Comparison of ENCODE assay signal across 26 cellular contexts in genomic region chr9:97944612-97945011, GRCh38. TPM values are rescaled to one million over a fixed set of nuclear protein-coding genes. Genes with fewer than 3 reads are reported as not detected.
A peak's percentile ranks its signal among the peaks of the same experiment; 100 is the strongest.
DNase-seq lines count a peak whose midpoint lies in the region; ATAC-seq, FAIRE-seq and TF ChIP-seq lines count a peak whose summit lies in the region.
"Had no signal": no experiment of that assay in that cellular context is flagged by ENCODE, and none has a peak within 500 bp of the region (broad histone marks: within the 10 kb centered on the region; RNA-seq: fewer than 3 reads in every experiment).

No MANE protein-coding gene starts in this region.

- H3K4me3 ChIP-seq in HepG2 (replicated peaks in 1 of 3; ENCODE audit: insufficient read depth in 1 of 3, low read depth in 2 of 3, low read length in 3 of 3) (no peak overlapping the region), right lobe of liver (no peak overlapping the region), K562 (no peak overlapping the region), PC-3 (ENCODE audit: low read length) (no peak overlapping the region)
- H3K4me3 ChIP-seq: BLaER1, GM12878 had no signal

- no peak overlapping the region for H3K4me2 ChIP-seq in HepG2 (ENCODE audit: low read depth, low read length)
- H3K4me2 ChIP-seq in K562 (ENCODE audit: insufficient read depth, low read length): peak overlapping the region; percentile 69
- H3K4me2 ChIP-seq in PC-3 (ENCODE audit: low read length): no peak overlapping the region
- H3K4me2 ChIP-seq: BLaER1 had no signal

- TF ChIP-seq CTCF in HepG2 (CRISPR knock-in tag; IDR thresholded peaks at IDR 0.05) (no peak), right lobe of liver (IDR thresholded peaks at IDR 0.05) (no peak), K562 (IDR thresholded peaks at IDR 0.05 in 2 of 3, conservative IDR thresholded peaks at IDR 0.05 in 1 of 3; ENCODE audit: insufficient read depth in 2 of 3, low read depth in 1 of 3, low read length in 3 of 3) (no peak), PC-3 (conservative IDR thresholded peaks at IDR 0.05; ENCODE audit: low read depth, low read length) (no peak)

- ATAC-seq in HepG2 (no peak), right lobe of liver (no peak), K562 (no peak), PC-3 (no peak)
- ATAC-seq: GM12878 had no signal

- TF ChIP-seq POLR2A in HepG2 (IDR thresholded peaks at IDR 0.05; ENCODE audit: insufficient read depth in 1 of 2, low read depth in 2 of 2, low read length in 2 of 2) (no peak), right lobe of liver (IDR thresholded peaks at IDR 0.05) (no peak), H54 (IDR thresholded peaks at IDR 0.05; ENCODE audit: low read depth, low read length) (no peak), K562 (conservative IDR thresholded peaks at IDR 0.05) (no peak)

- in situ Hi-C loops in HepG2 (cut with HindIII; ENCODE audit: extremely low pct_ligation_motif_present, low pct_unique_long_range_greater_than_20kb): no loop called here
- in situ Hi-C loops in K562 (cut with MboI): no loop called here
- in situ Hi-C loops in G401 (cut with HindIII; ENCODE audit: low sequenced_read_pairs): no loop called here

- 60% methylated on average over 3 of the region's 3 CpGs for WGBS in HepG2 (ENCODE audit: low lambda C conversion rate)
- 59% methylated on average over 3 of the region's 3 CpGs for WGBS in right lobe of liver (ENCODE audit: insufficient coverage, low coverage, low lambda C conversion rate, missing lambda C conversion rate)
- WGBS in K562 (ENCODE audit: insufficient coverage, low coverage, missing lambda C conversion rate): 0% methylated on average over 3 of the region's 3 CpGs

- H3K9me3 ChIP-seq in HepG2 (ENCODE audit: low read length) (no peaks in the 10 kb centered on the region), right lobe of liver (no peaks in the 10 kb centered on the region), K562 (replicated peaks; ENCODE audit: control insufficient read depth, insufficient read depth, low read depth, low read length) (no peaks in the 10 kb centered on the region), PC-3 (ENCODE audit: low read length) (no peaks in the 10 kb centered on the region)
- H3K9me3 ChIP-seq: BE2C, BLaER1, Caco-2 had no signal

- H3K36me3 ChIP-seq in HepG2 (replicated peaks in 1 of 2; ENCODE audit: control insufficient read depth in 1 of 2, insufficient read depth in 2 of 2, low read length in 2 of 2) (no peaks in the 10 kb centered on the region), right lobe of liver (no peaks in the 10 kb centered on the region), K562 (ENCODE audit: control insufficient read depth, insufficient read depth, low read length) (no peaks in the 10 kb centered on the region), PC-3 (ENCODE audit: low read depth, low read length) (no peaks in the 10 kb centered on the region)
- H3K36me3 ChIP-seq: BE2C, BLaER1 had no signal

- TF ChIP-seq EP300 in HepG2 (IDR thresholded peaks at IDR 0.05; ENCODE audit: low read depth in 2 of 2, low read length in 2 of 2) (no peak), HepG2 (CRISPR knock-in tag; IDR thresholded peaks at IDR 0.05; ENCODE audit: borderline replicate concordance) (no peak), K562 (IDR thresholded peaks at IDR 0.05; ENCODE audit: low read length) (no peak; the same call in 1 of the 2 replicates)

- CTCF ChIA-PET in HepG2 (lab: Yijun Ruan, JAX; ENCODE audit: low intra/inter-chr PET ratio, low total read pairs) (no interaction called here), K562 (lab: Yijun Ruan, JAX; ENCODE audit: low intra/inter-chr PET ratio) (no interaction called here), PC-3 (lab: Charles Lee) (no interaction called here)

- no peaks in the 10 kb centered on the region for H3F3A ChIP-seq in PC-3 (ENCODE audit: low read length, unreplicated experiment)

- H2AFZ ChIP-seq in HepG2 (ENCODE audit: low read length) (no peak overlapping the region), K562 (ENCODE audit: low read depth, low read length) (peak overlapping the region; percentile 35), PC-3 (ENCODE audit: low read length) (no peak overlapping the region)

- 0 out of 5 replicates have a peak, but pooled peaks cover 0 to 3% of the 10 kb centered on the region in 2 experiments for H3K27me3 ChIP-seq in HepG2 (ENCODE audit: control insufficient read depth in 1 of 2, insufficient read depth in 2 of 2, low read length in 2 of 2)
- no peaks in the 10 kb centered on the region for H3K27me3 ChIP-seq in right lobe of liver
- no peaks in the 10 kb centered on the region for H3K27me3 ChIP-seq in K562 (ENCODE audit: control insufficient read depth in 2 of 2, insufficient read depth in 2 of 2, low read length in 2 of 2)
- peaks cover 27% of the 10 kb centered on the region for H3K27me3 ChIP-seq in PC-3 (ENCODE audit: low read length)
- H3K27me3 ChIP-seq: BLaER1 had no signal

- H3K9ac ChIP-seq in HepG2 (ENCODE audit: insufficient read depth, low read depth, low read length): no peak overlapping the region
- peak overlapping the region in 1 of 2 experiments; percentile 43; a peak in 2 of 4 replicates for H3K9ac ChIP-seq in K562 (ENCODE audit: insufficient read depth in 1 of 2, low read depth in 2 of 2, low read length in 2 of 2)
- H3K9ac ChIP-seq in PC-3 (ENCODE audit: low read length): no peak overlapping the region
- H3K9ac ChIP-seq: BLaER1 had no signal

- H4K20me1 ChIP-seq in HepG2 (ENCODE audit: insufficient read depth, low read length): no peaks in the 10 kb centered on the region
- H4K20me1 ChIP-seq in K562 (replicated peaks; ENCODE audit: control insufficient read depth, insufficient read depth, low read length): no peaks in the 10 kb centered on the region
- H4K20me1 ChIP-seq in PC-3 (ENCODE audit: low read length): no peaks in the 10 kb centered on the region
- H4K20me1 ChIP-seq: BLaER1 had no signal

- DNase-seq in HepG2 (ENCODE audit: low spot score) (no peak), right lobe of liver (no peak), H54 (ENCODE audit: insufficient read length, low spot score) (no peak), K562 (ENCODE audit: extremely low read depth in 1 of 4, low spot score in 3 of 4) (peak in 2 of 4 experiments; percentile 38 to 40), NCI-H1694 treated with DMSO at 0.1 percent for 48 hours (lab: John Stamatoyannopoulos, UW) (no peak), PC-3 (no peak), G401 (ENCODE audit: low spot score) (no peak)
- DNase-seq: 8988T; ACHN; BE2C; C1 segment of cervical spinal cord; Caco-2; Calu3; CD4-positive, alpha-beta memory T cell; CD4-positive, CD25-positive, alpha-beta regulatory T cell; DMS79 treated with DMSO at 0.1 percent for 48 hours; GDM1 had no signal

- H3K4me1 ChIP-seq in HepG2 (ENCODE audit: insufficient read depth, low read length) (no peaks in the 10 kb centered on the region), right lobe of liver (no peaks in the 10 kb centered on the region), K562 (replicated peaks in 1 of 2; ENCODE audit: control insufficient read depth in 2 of 2, insufficient read depth in 2 of 2, low read length in 2 of 2) (peaks cover 34 to 50% of the 10 kb centered on the region in 2 experiments; a peak in 4 of 5 replicates), PC-3 (ENCODE audit: insufficient read depth, low read length) (no peaks in the 10 kb centered on the region)
- H3K4me1 ChIP-seq: BE2C, BLaER1, Caco-2 had no signal

- no peaks in the 10 kb centered on the region for H3K79me2 ChIP-seq in HepG2 (ENCODE audit: insufficient read depth, low read length)
- H3K79me2 ChIP-seq in K562 (ENCODE audit: control insufficient read depth, insufficient read depth, low read length): peaks cover 27% of the 10 kb centered on the region
- H3K79me2 ChIP-seq in PC-3 (ENCODE audit: low read length): no peaks in the 10 kb centered on the region

- H3K9me2 ChIP-seq in PC-3 (replicated peaks; ENCODE audit: low read length): no peaks in the 10 kb centered on the region

- intact Hi-C loops in HepG2 (cut with micrococcal nuclease; ENCODE audit: unreplicated experiment) (no loop called here), right lobe of liver (cut with DNase I) (no loop called here), K562 (cut with micrococcal nuclease) (loop anchor here (5.0 kb wide), 1 partner anchor 238 kb away; no protein-coding TSS in a partner anchor), PC-3 (cut with micrococcal nuclease) (no loop called here)

- no TSS peak for BruUV-seq in HepG2 (replicated peaks; lab: Mats Ljungman, UMichigan)
- no TSS peak for BruUV-seq in K562 (replicated peaks; lab: Mats Ljungman, UMichigan)
- BruUV-seq in PC-3 (replicated peaks; lab: Mats Ljungman, UMichigan): no TSS peak

- TF ChIP-seq RAD21 in HepG2 (CRISPR knock-in tag; IDR thresholded peaks at IDR 0.05) (no peak), K562 (CRISPR knock-in tag; conservative IDR thresholded peaks at IDR 0.05 in 1 of 2, IDR thresholded peaks at IDR 0.05 in 1 of 2) (no peak)

- FAIRE-seq in HepG2 (lab: Jason Lieb, UNC): no peak
- FAIRE-seq in H54 (lab: Jason Lieb, UNC): peak; percentile 64
- peak; percentile 19 for FAIRE-seq in K562 (lab: Jason Lieb, UNC)
- FAIRE-seq: A204.1, D721Med, GM12878, GM12892, GM18507, GM19239 had no signal

- no peak overlapping the region for H3K27ac ChIP-seq in HepG2 (ENCODE audit: extremely low read length, insufficient read depth, low read length)
- H3K27ac ChIP-seq in right lobe of liver: no peak overlapping the region
- H3K27ac ChIP-seq in K562 (ENCODE audit: extremely low read depth, low read depth, low read length): peak overlapping the region; percentile 79
- no peak overlapping the region for H3K27ac ChIP-seq in PC-3 (ENCODE audit: low read length)
- H3K27ac ChIP-seq: BLaER1 had no signal

- POLR2A ChIA-PET in HepG2 (lab: Yijun Ruan, JAX) (no interaction called here), K562 (lab: Yijun Ruan, JAX) (interaction anchor here (0.7 to 3.3 kb wide), 8 partner anchors 10 to 54 kb away, joined by 3 to 10 read pairs (median 4); no protein-coding TSS in a partner anchor), PC-3 (lab: Charles Lee; ENCODE audit: unreplicated experiment) (no interaction called here)

- H3K9me1 ChIP-seq in K562 (ENCODE audit: control insufficient read depth, insufficient read depth, low read length): no peaks in the 10 kb centered on the region

RNA-seq across cellular contexts. Expression of gene HEMGN, which starts 6.6 kb away (rescaled TPM):
- total RNA-seq in HepG2 (2016; rRNA removed; fragmentation: Illumina TruSeq; extraction: Trizol) (not detected in 2 replicates), right lobe of liver (1 to 10 TPM in 2 of 6 experiments, under 1 TPM in 1, not detected in 3; 0.09 to 2.9 (median 1.0) TPM), K562 (2014; rRNA removed) (107 and 116 TPM in 2 replicates), K562 (2014; rRNA removed; fragmentation: Illumina TruSeq; extraction: Trizol) (182 and 209 TPM in 2 replicates), K562 (2015; rRNA removed; fragmentation: Illumina TruSeq; extraction: Trizol) (54.3 and 56.3 TPM in 2 replicates), K562 (2021) (101 and 104 TPM in 2 replicates), PC-3 (2014; rRNA removed) (not detected in 2 replicates)
- total RNA-seq in HepG2 (2016; cell fraction: cytosol; rRNA removed; fragmentation: Illumina TruSeq; extraction: Trizol; ENCODE audit: low read depth): not detected in 2 replicates
- total RNA-seq in HepG2 (2016; cell fraction: insoluble cytoplasmic fraction; rRNA removed; fragmentation: Illumina TruSeq; extraction: Trizol): not detected in 2 replicates
- not detected in 2 replicates for total RNA-seq in HepG2 (2016; cell fraction: membrane; rRNA removed; fragmentation: Illumina TruSeq; extraction: Trizol)
- total RNA-seq in HepG2 (2016; cell fraction: nucleus; rRNA removed; fragmentation: Illumina TruSeq; extraction: Trizol): not detected in 2 replicates
- polyA plus RNA-seq in HepG2 (2011; rRNA removed) (not detected in 2 replicates), K562 (2011; rRNA removed) (104 and 197 TPM in 2 replicates), K562 (2014; fragmentation: Illumina TruSeq; extraction: Trizol) (183 and 258 TPM in 2 replicates), K562 (2014; fragmentation: Nextera tagmentation; extraction: Ambion mirVana) (100 to 1,000 TPM; 110 to 156 TPM), K562 (2014; rRNA removed) (124 and 137 TPM in 2 replicates)
- not detected in 2 replicates for polyA plus RNA-seq in HepG2 (2011; cell fraction: cytosol; rRNA removed)
- not detected in 2 replicates for polyA plus RNA-seq in HepG2 (2011; cell fraction: nucleus; rRNA removed)
- not detected in 2 replicates for polyA plus RNA-seq in HepG2 (2012)
- not detected in 2 replicates for polyA plus RNA-seq in HepG2 (2016; cell fraction: cytosol; fragmentation: Illumina TruSeq; extraction: Trizol; ENCODE audit: low read depth)
- polyA plus RNA-seq in HepG2 (2016; cell fraction: insoluble cytoplasmic fraction; fragmentation: Illumina TruSeq; extraction: Trizol; ENCODE audit: low read depth): not detected in 2 replicates
- polyA plus RNA-seq in HepG2 (2016; cell fraction: membrane; fragmentation: Illumina TruSeq; extraction: Trizol; ENCODE audit: low read depth): not detected in 2 replicates
- polyA plus RNA-seq in HepG2 (2016; cell fraction: nucleus; fragmentation: Illumina TruSeq; extraction: Trizol; ENCODE audit: insufficient read depth, low read depth): not detected in 2 replicates
- polyA minus RNA-seq in HepG2 (2011; rRNA and poly(A)+ RNA removed; ENCODE audit: low replicate concordance): 0.10 TPM in 1 of 2 replicates, not detected in the other
- not detected in 2 replicates for polyA minus RNA-seq in HepG2 (2011; cell fraction: cytosol; rRNA and poly(A)+ RNA removed)
- polyA minus RNA-seq in HepG2 (2011; cell fraction: nucleus; rRNA and poly(A)+ RNA removed): not detected in 2 replicates
- total RNA-seq in K562 (2011; cell fraction: chromatin; rRNA removed; ENCODE audit: low replicate concordance): 11.3 and 87.8 TPM in 2 replicates
- total RNA-seq in K562 (2011; cell fraction: nucleolus; rRNA removed): 10.7 and 21.2 TPM in 2 replicates
- 28.6 and 33.8 TPM in 2 replicates for total RNA-seq in K562 (2011; cell fraction: nucleoplasm; rRNA removed)
- 25.0 and 35.1 TPM in 2 replicates for polyA plus RNA-seq in K562 (2011; cell fraction: cytosol; rRNA removed)
- 20.7 and 23.5 TPM in 2 replicates for polyA plus RNA-seq in K562 (2011; cell fraction: nucleus; rRNA removed)
- 22.3 and 42.9 TPM in 2 replicates for polyA plus RNA-seq in K562 (2012)
- 106 and 117 TPM in 2 replicates for polyA minus RNA-seq in K562 (2011; rRNA and poly(A)+ RNA removed)
- polyA minus RNA-seq in K562 (2011; cell fraction: cytosol; rRNA and poly(A)+ RNA removed): 22.3 and 41.9 TPM in 2 replicates
- 10.1 and 16.6 TPM in 2 replicates for polyA minus RNA-seq in K562 (2011; cell fraction: nucleus; rRNA and poly(A)+ RNA removed)
- not detected in 2 replicates for total RNA-seq in G401 (2014; rRNA removed; shearing (Covaris generic))
- total RNA-seq: A673, Caco-2, Calu3 had no signal
- polyA plus RNA-seq: AG04450 had no signal

RNA-seq across cellular contexts. Expression of gene TRMO, which starts 22.3 kb away (rescaled TPM):
- total RNA-seq in HepG2 (2016; rRNA removed; fragmentation: Illumina TruSeq; extraction: Trizol): 18.6 and 21.5 TPM in 2 replicates
- 5.1 and 6.9 TPM in 2 replicates for total RNA-seq in HepG2 (2016; cell fraction: cytosol; rRNA removed; fragmentation: Illumina TruSeq; extraction: Trizol; ENCODE audit: low read depth)
- total RNA-seq in HepG2 (2016; cell fraction: insoluble cytoplasmic fraction; rRNA removed; fragmentation: Illumina TruSeq; extraction: Trizol): 17.8 and 21.7 TPM in 2 replicates
- 13.1 and 14.0 TPM in 2 replicates for total RNA-seq in HepG2 (2016; cell fraction: membrane; rRNA removed; fragmentation: Illumina TruSeq; extraction: Trizol)
- total RNA-seq in HepG2 (2016; cell fraction: nucleus; rRNA removed; fragmentation: Illumina TruSeq; extraction: Trizol): 19.3 and 21.1 TPM in 2 replicates
- 8.7 and 10.5 TPM in 2 replicates for polyA plus RNA-seq in HepG2 (2011; rRNA removed)
- polyA plus RNA-seq in HepG2 (2011; cell fraction: cytosol; rRNA removed): 5.8 and 10.2 TPM in 2 replicates
- polyA plus RNA-seq in HepG2 (2011; cell fraction: nucleus; rRNA removed): 8.7 and 9.0 TPM in 2 replicates
- polyA plus RNA-seq in HepG2 (2012): 7.6 and 8.2 TPM in 2 replicates
- 5.2 and 5.5 TPM in 2 replicates for polyA plus RNA-seq in HepG2 (2016; cell fraction: cytosol; fragmentation: Illumina TruSeq; extraction: Trizol; ENCODE audit: low read depth)
- polyA plus RNA-seq in HepG2 (2016; cell fraction: insoluble cytoplasmic fraction; fragmentation: Illumina TruSeq; extraction: Trizol; ENCODE audit: low read depth): 16.8 and 17.3 TPM in 2 replicates
- polyA plus RNA-seq in HepG2 (2016; cell fraction: membrane; fragmentation: Illumina TruSeq; extraction: Trizol; ENCODE audit: low read depth): 8.8 and 10.8 TPM in 2 replicates
- 13.7 and 21.3 TPM in 2 replicates for polyA plus RNA-seq in HepG2 (2016; cell fraction: nucleus; fragmentation: Illumina TruSeq; extraction: Trizol; ENCODE audit: insufficient read depth, low read depth)
- 7.5 and 16.1 TPM in 2 replicates for polyA minus RNA-seq in HepG2 (2011; rRNA and poly(A)+ RNA removed; ENCODE audit: low replicate concordance)
- polyA minus RNA-seq in HepG2 (2011; cell fraction: cytosol; rRNA and poly(A)+ RNA removed): 3.9 and 6.8 TPM in 2 replicates
- 28.2 and 32.2 TPM in 2 replicates for polyA minus RNA-seq in HepG2 (2011; cell fraction: nucleus; rRNA and poly(A)+ RNA removed)
- 10 to 100 TPM in 1 of 6 experiments, 1 to 10 TPM in 5; 5.7 to 14.7 (median 8.3) TPM for total RNA-seq in right lobe of liver
- 9.3 and 20.1 TPM in 2 replicates for total RNA-seq in K562 (2011; cell fraction: chromatin; rRNA removed; ENCODE audit: low replicate concordance)
- total RNA-seq in K562 (2011; cell fraction: nucleolus; rRNA removed): 6.6 and 6.7 TPM in 2 replicates
- total RNA-seq in K562 (2011; cell fraction: nucleoplasm; rRNA removed): 8.8 and 9.2 TPM in 2 replicates
- 16.2 and 16.7 TPM in 2 replicates for total RNA-seq in K562 (2014; rRNA removed)
- 16.2 and 18.4 TPM in 2 replicates for total RNA-seq in K562 (2014; rRNA removed; fragmentation: Illumina TruSeq; extraction: Trizol)
- 22.4 and 22.9 TPM in 2 replicates for total RNA-seq in K562 (2015; rRNA removed; fragmentation: Illumina TruSeq; extraction: Trizol)
- 12.2 and 12.5 TPM in 2 replicates for total RNA-seq in K562 (2021)
- polyA plus RNA-seq in K562 (2011; rRNA removed): 14.2 and 16.3 TPM in 2 replicates
- 8.2 and 12.4 TPM in 2 replicates for polyA plus RNA-seq in K562 (2011; cell fraction: cytosol; rRNA removed)
- polyA plus RNA-seq in K562 (2011; cell fraction: nucleus; rRNA removed): 10.3 and 14.4 TPM in 2 replicates
- 8.9 and 10.4 TPM in 2 replicates for polyA plus RNA-seq in K562 (2012)
- 17.2 and 20.0 TPM in 2 replicates for polyA plus RNA-seq in K562 (2014; fragmentation: Illumina TruSeq; extraction: Trizol)
- 10 to 100 TPM in 1 of 2 experiments, 1 to 10 TPM in 1; 5.6 to 12.8 TPM for polyA plus RNA-seq in K562 (2014; fragmentation: Nextera tagmentation; extraction: Ambion mirVana)
- 17.2 and 18.4 TPM in 2 replicates for polyA plus RNA-seq in K562 (2014; rRNA removed)
- polyA minus RNA-seq in K562 (2011; rRNA and poly(A)+ RNA removed): 23.2 and 23.8 TPM in 2 replicates
- polyA minus RNA-seq in K562 (2011; cell fraction: cytosol; rRNA and poly(A)+ RNA removed): 5.8 and 8.6 TPM in 2 replicates
- 5.1 and 8.1 TPM in 2 replicates for polyA minus RNA-seq in K562 (2011; cell fraction: nucleus; rRNA and poly(A)+ RNA removed)
- 7.5 and 14.3 TPM in 2 replicates for total RNA-seq in PC-3 (2014; rRNA removed)
- 15.1 and 15.6 TPM in 2 replicates for total RNA-seq in G401 (2014; rRNA removed; shearing (Covaris generic))

RNA-seq across cellular contexts. Expression of gene ANP32B, which starts 38.5 kb away (rescaled TPM):
- 22.1 and 67.0 TPM in 2 replicates for total RNA-seq in HepG2 (2016; rRNA removed; fragmentation: Illumina TruSeq; extraction: Trizol)
- total RNA-seq in HepG2 (2016; cell fraction: cytosol; rRNA removed; fragmentation: Illumina TruSeq; extraction: Trizol; ENCODE audit: low read depth): 19.9 and 21.3 TPM in 2 replicates
- 20.8 and 59.2 TPM in 2 replicates for total RNA-seq in HepG2 (2016; cell fraction: insoluble cytoplasmic fraction; rRNA removed; fragmentation: Illumina TruSeq; extraction: Trizol)
- 40.3 and 40.9 TPM in 2 replicates for total RNA-seq in HepG2 (2016; cell fraction: membrane; rRNA removed; fragmentation: Illumina TruSeq; extraction: Trizol)
- total RNA-seq in HepG2 (2016; cell fraction: nucleus; rRNA removed; fragmentation: Illumina TruSeq; extraction: Trizol): 43.6 and 45.8 TPM in 2 replicates
- polyA plus RNA-seq in HepG2 (2011; rRNA removed): 30.3 and 37.5 TPM in 2 replicates
- polyA plus RNA-seq in HepG2 (2011; cell fraction: cytosol; rRNA removed): 14.5 and 21.7 TPM in 2 replicates
- polyA plus RNA-seq in HepG2 (2011; cell fraction: nucleus; rRNA removed): 9.4 and 15.4 TPM in 2 replicates
- polyA plus RNA-seq in HepG2 (2012): 239 and 295 TPM in 2 replicates
- polyA plus RNA-seq in HepG2 (2016; cell fraction: cytosol; fragmentation: Illumina TruSeq; extraction: Trizol; ENCODE audit: low read depth): 128 and 145 TPM in 2 replicates
- polyA plus RNA-seq in HepG2 (2016; cell fraction: insoluble cytoplasmic fraction; fragmentation: Illumina TruSeq; extraction: Trizol; ENCODE audit: low read depth): 375 and 395 TPM in 2 replicates
- 226 and 237 TPM in 2 replicates for polyA plus RNA-seq in HepG2 (2016; cell fraction: membrane; fragmentation: Illumina TruSeq; extraction: Trizol; ENCODE audit: low read depth)
- 223 and 239 TPM in 2 replicates for polyA plus RNA-seq in HepG2 (2016; cell fraction: nucleus; fragmentation: Illumina TruSeq; extraction: Trizol; ENCODE audit: insufficient read depth, low read depth)
- 10.5 and 18.2 TPM in 2 replicates for polyA minus RNA-seq in HepG2 (2011; rRNA and poly(A)+ RNA removed; ENCODE audit: low replicate concordance)
- polyA minus RNA-seq in HepG2 (2011; cell fraction: cytosol; rRNA and poly(A)+ RNA removed): 36.3 and 51.7 TPM in 2 replicates
- polyA minus RNA-seq in HepG2 (2011; cell fraction: nucleus; rRNA and poly(A)+ RNA removed): 39.5 and 51.6 TPM in 2 replicates
- total RNA-seq in right lobe of liver: 10 to 100 TPM in 5 of 6 experiments, 1 to 10 TPM in 1; 8.2 to 38.0 (median 30.6) TPM
- 103 and 181 TPM in 2 replicates for total RNA-seq in K562 (2011; cell fraction: chromatin; rRNA removed; ENCODE audit: low replicate concordance)
- 53.9 and 79.2 TPM in 2 replicates for total RNA-seq in K562 (2011; cell fraction: nucleolus; rRNA removed)
- 96.2 and 106 TPM in 2 replicates for total RNA-seq in K562 (2011; cell fraction: nucleoplasm; rRNA removed)
- total RNA-seq in K562 (2014; rRNA removed): 90.3 and 90.7 TPM in 2 replicates
- total RNA-seq in K562 (2014; rRNA removed; fragmentation: Illumina TruSeq; extraction: Trizol): 80.3 and 96.1 TPM in 2 replicates
- 68.9 and 78.4 TPM in 2 replicates for total RNA-seq in K562 (2015; rRNA removed; fragmentation: Illumina TruSeq; extraction: Trizol)
- 384 and 454 TPM in 2 replicates for total RNA-seq in K562 (2021)
- polyA plus RNA-seq in K562 (2011; rRNA removed): 135 and 147 TPM in 2 replicates
- polyA plus RNA-seq in K562 (2011; cell fraction: cytosol; rRNA removed): 19.4 and 46.5 TPM in 2 replicates
- 41.5 and 53.7 TPM in 2 replicates for polyA plus RNA-seq in K562 (2011; cell fraction: nucleus; rRNA removed)
- polyA plus RNA-seq in K562 (2012): 595 and 725 TPM in 2 replicates
- polyA plus RNA-seq in K562 (2014; fragmentation: Illumina TruSeq; extraction: Trizol): 711 and 815 TPM in 2 replicates
- polyA plus RNA-seq in K562 (2014; fragmentation: Nextera tagmentation; extraction: Ambion mirVana): 100 to 1,000 TPM in 1 of 2 experiments, 10 to 100 TPM in 1; 87.2 to 141 TPM
- 331 and 380 TPM in 2 replicates for polyA plus RNA-seq in K562 (2014; rRNA removed)
- polyA minus RNA-seq in K562 (2011; rRNA and poly(A)+ RNA removed): 117 and 146 TPM in 2 replicates
- 105 and 106 TPM in 2 replicates for polyA minus RNA-seq in K562 (2011; cell fraction: cytosol; rRNA and poly(A)+ RNA removed)
- 31.2 and 52.8 TPM in 2 replicates for polyA minus RNA-seq in K562 (2011; cell fraction: nucleus; rRNA and poly(A)+ RNA removed)
- total RNA-seq in PC-3 (2014; rRNA removed): 14.8 and 32.6 TPM in 2 replicates
- 8.4 and 10.2 TPM in 2 replicates for total RNA-seq in G401 (2014; rRNA removed; shearing (Covaris generic))

Comparison
In these comparisons a context has a peak if more than half of its experiments do, and no peak if none do; other contexts are left out.
1. Of the 241 proteins assayed by ChIP-seq in both HepG2 and K562: peak only in HepG2: none; only in K562: CREM, DPF2, EHMT2, FOSL1, HDAC2, MEIS2 and 7 more; in both: none; in neither: 218; mixed calls (peak in some experiments, not most) for 10.